ENCODE assay signal across 8 cellular contexts in genomic region chr17:7613769-7614421, GRCh38. TPM values are rescaled to one million over a fixed set of nuclear protein-coding genes. Genes with fewer than 3 reads are reported as not detected.
DNase-seq lines count a peak whose midpoint lies in the region; TF ChIP-seq lines count a peak whose summit lies in the region.

No MANE protein-coding gene starts in this region.

- in situ Hi-C loops in brain microvascular endothelial cell (cut with HindIII; ENCODE audit: low pct_ligation_motif_present, low sequenced_read_pairs) = no loop called here

- H3K18ac ChIP-seq in mesenchymal stem cell (ENCODE audit: low read depth in 1 of 2, low read length in 2 of 2) = peak overlapping the region; percentile 66 to 78

- H2AK5ac ChIP-seq in mesenchymal stem cell (ENCODE audit: low read length, severe bottlenecking) = no peak overlapping the region

- peak; percentile 1 for DNase-seq in KG1 (lab: John Stamatoyannopoulos, UW)
- DNase-seq in brain microvascular endothelial cell = peak; percentile 16
- DNase-seq in mesenchymal stem cell = peak; percentile 63
- DNase-seq in HPDE6-E6E7 (ENCODE audit: extremely low spot score) = no peak
- no peak for DNase-seq in SK-N-DZ (ENCODE audit: low spot score)
- no peak for DNase-seq in activated CD8-positive, alpha-beta memory T cell treated with anti-CD3 and anti-CD28 coated beads for 24 hours
- no peak for DNase-seq in MV-4-11 (lab: John Stamatoyannopoulos, UW)

- H2BK5ac ChIP-seq in mesenchymal stem cell (ENCODE audit: low read depth, low read length, poor library complexity, severe bottlenecking) = peak overlapping the region; percentile 66

- H3K79me2 ChIP-seq in DOHH2 (ENCODE audit: control insufficient read depth, low read length) = peaks cover 52% of the 10 kb centered on the region

- H2BK15ac ChIP-seq in mesenchymal stem cell (ENCODE audit: low read depth, poor library complexity, severe bottlenecking) = no peak overlapping the region

- no peaks in the 10 kb centered on the region for H3K9me2 ChIP-seq in DOHH2 (replicated peaks; ENCODE audit: control insufficient read depth, low read length)

- H2BK12ac ChIP-seq in mesenchymal stem cell (ENCODE audit: low read length in 2 of 2) = no peak overlapping the region

- peak overlapping the region in 1 of 2 experiments; percentile 97 for H3K4ac ChIP-seq in mesenchymal stem cell (ENCODE audit: low read depth in 1 of 2, low read length in 2 of 2)

- peaks cover 2% of the 10 kb centered on the region for H3K79me1 ChIP-seq in mesenchymal stem cell (replicated peaks; ENCODE audit: low read length, poor library complexity, severe bottlenecking)

- H3K9ac ChIP-seq in mesenchymal stem cell (ENCODE audit: low read length) = peak overlapping the region; percentile 95

- peak overlapping the region; percentile 91 for H3K4me2 ChIP-seq in DOHH2 (ENCODE audit: low read length)
- peak overlapping the region; percentile 70 for H3K4me2 ChIP-seq in mesenchymal stem cell (ENCODE audit: low read length, poor library complexity, severe bottlenecking)

- no peaks in the 10 kb centered on the region for H3K9me3 ChIP-seq in DOHH2 (ENCODE audit: control insufficient read depth, insufficient read depth, low read length)
- H3K9me3 ChIP-seq in mesenchymal stem cell (ENCODE audit: control insufficient read depth, low read length) = no peaks in the 10 kb centered on the region

- peak overlapping the region; percentile 57 for H4K8ac ChIP-seq in mesenchymal stem cell (ENCODE audit: low read length)

- peak overlapping the region; percentile 83 for H2BK120ac ChIP-seq in mesenchymal stem cell (ENCODE audit: low read depth, low read length)

- peak overlapping the region; percentile 34 to 80 for H3K23ac ChIP-seq in mesenchymal stem cell (ENCODE audit: low read length in 2 of 2)

- peaks cover 6% of the 10 kb centered on the region; the same call in 1 of the 2 replicates for H4K20me1 ChIP-seq in DOHH2 (ENCODE audit: control insufficient read depth, insufficient read depth, low read depth, low read length)

- H3K27me3 ChIP-seq in DOHH2 (ENCODE audit: control insufficient read depth, low read length) (peaks cover 6% of the 10 kb centered on the region), brain microvascular endothelial cell (replicated peaks) (no peaks in the 10 kb centered on the region), mesenchymal stem cell (ENCODE audit: control insufficient read depth in 1 of 2, insufficient read depth in 1 of 2, low read length in 2 of 2) (no peaks in the 10 kb centered on the region)

- H2AFZ ChIP-seq in mesenchymal stem cell (ENCODE audit: low read depth, low read length) = peak overlapping the region; percentile 77

- no peaks in the 10 kb centered on the region for H3F3A ChIP-seq in DOHH2 (ENCODE audit: control insufficient read depth, insufficient read depth)

- H3K4me1 ChIP-seq in DOHH2 (ENCODE audit: control insufficient read depth, low read length) (peaks cover 25% of the 10 kb centered on the region), mesenchymal stem cell (ENCODE audit: control insufficient read depth, insufficient read depth, low read depth, low read length) (peaks cover 3% of the 10 kb centered on the region)

- H3K27ac ChIP-seq in DOHH2 (ENCODE audit: low read depth, low read length) = peak overlapping the region; percentile 53
- peak overlapping the region; percentile 72 for H3K27ac ChIP-seq in brain microvascular endothelial cell
- H3K27ac ChIP-seq in mesenchymal stem cell (ENCODE audit: low read length, poor library complexity, severe bottlenecking) = peak overlapping the region; percentile 79

- 11% methylated on average over 19 of the region's 19 CpGs for WGBS in mesenchymal stem cell

- H4K91ac ChIP-seq in mesenchymal stem cell (ENCODE audit: low read length) = peak overlapping the region; percentile 56

- H3K14ac ChIP-seq in mesenchymal stem cell (ENCODE audit: low read length in 2 of 2) = peak overlapping the region in 1 of 2 experiments; percentile 91

- H3K4me3 ChIP-seq in DOHH2 (ENCODE audit: low read length) (peak overlapping the region; percentile 96), brain microvascular endothelial cell (ENCODE audit: low read depth, low read length) (peak overlapping the region; percentile 87), mesenchymal stem cell (ENCODE audit: insufficient read depth in 1 of 2, low read depth in 1 of 2, low read length in 2 of 2) (peak overlapping the region; percentile 95 to 96)

- H3K36me3 ChIP-seq in DOHH2 (ENCODE audit: control insufficient read depth, low read length) = peaks cover 38% of the 10 kb centered on the region
- peaks cover 3% of the 10 kb centered on the region for H3K36me3 ChIP-seq in brain microvascular endothelial cell (replicated peaks)
- H3K36me3 ChIP-seq in mesenchymal stem cell (ENCODE audit: control insufficient read depth in 1 of 2, insufficient read depth in 2 of 2, low read depth in 1 of 2, low read length in 2 of 2) = peaks cover 0 to 24% of the 10 kb centered on the region in 2 experiments

- no peak for TF ChIP-seq CTCF in DOHH2 (IDR thresholded peaks at IDR 0.05; ENCODE audit: low read depth, low read length, poor library complexity, severe bottlenecking)
- peak; percentile 13 for TF ChIP-seq CTCF in brain microvascular endothelial cell (IDR thresholded peaks at IDR 0.05; ENCODE audit: low read depth, low read length, missing control alignments)

RNA-seq across cellular contexts. Expression of gene FXR2, which starts 0.8 kb away (rescaled TPM):
- 32.3 TPM for polyA plus RNA-seq in mesenchymal stem cell (2013, experiment 1 of 2)
- 32.1 TPM for polyA plus RNA-seq in mesenchymal stem cell (2013, experiment 2 of 2)
- 117 and 125 TPM in 2 replicates for polyA plus RNA-seq in SK-N-DZ (2014; cell fraction: cytosol; rRNA removed)
- polyA plus RNA-seq in SK-N-DZ (2014; cell fraction: nucleus; rRNA removed) = 102 and 145 TPM in 2 replicates

RNA-seq across cellular contexts. Expression of gene SAT2, which starts 13.7 kb away (rescaled TPM):
- polyA plus RNA-seq in mesenchymal stem cell (2013, experiment 1 of 2) = 139 TPM
- polyA plus RNA-seq in mesenchymal stem cell (2013, experiment 2 of 2) = 137 TPM
- polyA plus RNA-seq in SK-N-DZ (2014; cell fraction: cytosol; rRNA removed) = 39.1 and 41.5 TPM in 2 replicates
- polyA plus RNA-seq in SK-N-DZ (2014; cell fraction: nucleus; rRNA removed) = 123 and 125 TPM in 2 replicates

RNA-seq across cellular contexts. Expression of gene SHBG, which starts 16.0 kb away (rescaled TPM):
- 0.58 TPM for polyA plus RNA-seq in mesenchymal stem cell (2013, experiment 1 of 2)
- 0.55 TPM for polyA plus RNA-seq in mesenchymal stem cell (2013, experiment 2 of 2)
- not detected in 2 replicates for polyA plus RNA-seq in SK-N-DZ (2014; cell fraction: cytosol; rRNA removed)
- polyA plus RNA-seq in SK-N-DZ (2014; cell fraction: nucleus; rRNA removed) = not detected in 2 replicates

RNA-seq across cellular contexts. Expression of gene SOX15, which starts 24.0 kb away (rescaled TPM):
- 0.98 TPM for polyA plus RNA-seq in mesenchymal stem cell (2013, experiment 1 of 2)
- 1.0 TPM for polyA plus RNA-seq in mesenchymal stem cell (2013, experiment 2 of 2)
- polyA plus RNA-seq in SK-N-DZ (2014; cell fraction: cytosol; rRNA removed) = not detected in 2 replicates
- 0.45 and 2.5 TPM in 2 replicates for polyA plus RNA-seq in SK-N-DZ (2014; cell fraction: nucleus; rRNA removed)

RNA-seq across cellular contexts. Expression of gene MPDU1, which starts 30.2 kb away (rescaled TPM):
- 81.6 TPM for polyA plus RNA-seq in mesenchymal stem cell (2013, experiment 1 of 2)
- polyA plus RNA-seq in mesenchymal stem cell (2013, experiment 2 of 2) = 78.5 TPM
- polyA plus RNA-seq in SK-N-DZ (2014; cell fraction: cytosol; rRNA removed) = 211 and 280 TPM in 2 replicates
- 166 and 227 TPM in 2 replicates for polyA plus RNA-seq in SK-N-DZ (2014; cell fraction: nucleus; rRNA removed)

Comparison
In these comparisons a context has a peak if more than half of its experiments do, and no peak if none do; other contexts are left out.
1. DNase-seq: peak in KG1 (single experiment), brain microvascular endothelial cell (single experiment) and mesenchymal stem cell (single experiment); none in HPDE6-E6E7 (single experiment), SK-N-DZ (single experiment), activated CD8-positive, alpha-beta memory T cell treated with anti-CD3 and anti-CD28 coated beads for 24 hours (single experiment) and MV-4-11 (single experiment).
2. Peak in every context shown above with its lines, with median percentiles within 50 percentile points of each other: H3K27ac ChIP-seq and H3K4me3 ChIP-seq.